In genomic region chr20:44041001-44041400, GRCh38 we compare ENCODE assay signal across 26 cellular contexts.
DNase-seq lines count a peak whose midpoint lies in the region; ATAC-seq and TF ChIP-seq lines count a peak whose summit lies in the region.
"Had no signal": no experiment of that assay in that cellular context is flagged by ENCODE, and none has a peak within 500 bp of the region (broad histone marks: within the 10 kb centered on the region; RNA-seq: fewer than 3 reads in every experiment).

No MANE protein-coding gene starts in this region.

- whole genome bisulfite sequencing in IMR-90 (ENCODE audit: extremely low coverage in 2 of 2, insufficient read length in 1 of 2), 2 experiments, result 88% methylated on average over 7 of the region's 8 CpGs; no CpG with 5 or more reads in 1 of the 2 experiments
- WGBS in spleen, 5 donors, result 79 to 83% (median 81%) methylated on average over 7 to 8 of the region's 8 CpGs
- WGBS in hepatocyte (ENCODE audit: low lambda C conversion rate, missing lambda C conversion rate), result 86% methylated on average over 8 of the region's 8 CpGs

- peaks cover 13 to 46% of the 10 kb centered on the region in 2 experiments for H3K79me1 ChIP-seq in IMR-90 (ENCODE audit: low read depth in 1 of 2, low read length in 2 of 2)

- TF ChIP-seq RAD21 in IMR-90 (IDR thresholded peaks at IDR 0.05; ENCODE audit: low read length), result no peak

- no peaks in the 10 kb centered on the region for H3K36me3 Mint-ChIP-seq in glutamatergic neuron (ENCODE audit: unreplicated experiment)
- H3K36me3 Mint-ChIP-seq: activated naive CD4-positive, alpha-beta T cell treated with anti-CD3 and anti-CD28 coated beads, Interleukin-2, amount 50 U/mL, for 72 hours; CD4-positive, CD25-positive, alpha-beta regulatory T cell; naive thymus-derived CD4-positive, alpha-beta T cell had no signal

- ATAC-seq in IMR-90 (ENCODE audit: low read depth) (no peak), omental fat pad (ENCODE audit: low FRiP score) (no peak)
- ATAC-seq: activated naive CD4-positive, alpha-beta T cell treated with anti-CD3 and anti-CD28 coated beads, Interleukin-2, amount 50 U/mL, for 72 hours; heart left ventricle; left colon; naive thymus-derived CD4-positive, alpha-beta T cell; T-helper 17 cell had no signal

- H3K9me2 ChIP-seq in hepatocyte (replicated peaks; ENCODE audit: insufficient read depth), result no peaks in the 10 kb centered on the region
- H3K9me2 ChIP-seq: SK-N-SH had no signal

- H3K4me3 ChIP-seq in GM12875 (ENCODE audit: low read depth, low read length) (no peak overlapping the region), IMR-90 (ENCODE audit: insufficient read depth, low read depth, low read length) (no peak overlapping the region), spleen (no peak overlapping the region), hepatocyte (no peak overlapping the region)
- H3K4me3 ChIP-seq: heart left ventricle, right lobe of liver, tibial nerve had no signal

- peak overlapping the region; percentile 3 for H2AK9ac ChIP-seq in IMR-90 (replicated peaks; ENCODE audit: low read depth, low read length, poor library complexity)

- H3K14ac ChIP-seq in IMR-90 (replicated peaks; ENCODE audit: low read depth, low read length), result no peak overlapping the region

- peaks cover 33% of the 10 kb centered on the region for H3K4me1 Mint-ChIP-seq in glutamatergic neuron (ENCODE audit: low read depth, unreplicated experiment)
- H3K4me1 Mint-ChIP-seq: H9 had no signal

- H3K27ac Mint-ChIP-seq in glutamatergic neuron (ENCODE audit: unreplicated experiment), result no peak overlapping the region
- H3K27ac Mint-ChIP-seq: activated naive CD4-positive, alpha-beta T cell treated with anti-CD3 and anti-CD28 coated beads, Interleukin-2, amount 50 U/mL, for 72 hours had no signal

- no peak overlapping the region for H2AFZ ChIP-seq in IMR-90 (replicated peaks; ENCODE audit: low read length, poor library complexity)
- H2AFZ ChIP-seq in hepatocyte, result no peak overlapping the region
- H2AFZ ChIP-seq: parathyroid adenoma had no signal

- no peak overlapping the region for H4K91ac ChIP-seq in IMR-90 (ENCODE audit: insufficient read depth, low read depth, low read length)

- POLR2A ChIA-PET in IMR-90 (lab: Charles Lee; ENCODE audit: unreplicated experiment), result no interaction called here

- H2BK5ac ChIP-seq in IMR-90 (ENCODE audit: low read depth, low read length, poor library complexity, severe bottlenecking), result no peak overlapping the region

- H4K5ac ChIP-seq in IMR-90 (ENCODE audit: low read depth, low read length), result no peak overlapping the region

- no peak overlapping the region for H2AK5ac ChIP-seq in IMR-90 (ENCODE audit: low read depth, low read length)

- no peak overlapping the region for H3K18ac ChIP-seq in IMR-90 (ENCODE audit: low read depth, low read length)

- no peak overlapping the region for H2BK20ac ChIP-seq in IMR-90 (ENCODE audit: low read depth, low read length)

- BruUV-seq in IMR-90 (replicated peaks; lab: Mats Ljungman, UMichigan), result no TSS peak

- no peak overlapping the region for H3K23ac ChIP-seq in IMR-90 (ENCODE audit: low read depth, low read length)

- no peaks in the 10 kb centered on the region for H3K79me2 ChIP-seq in hepatocyte
- H3K79me2 ChIP-seq: parathyroid adenoma had no signal

- H3K27me3 Mint-ChIP-seq in glutamatergic neuron (ENCODE audit: unreplicated experiment), result peaks cover 15% of the 10 kb centered on the region
- H3K27me3 Mint-ChIP-seq: CD4-positive, CD25-positive, alpha-beta regulatory T cell had no signal

- DNase-seq in IMR-90, result no peak
- DNase-seq in glutamatergic neuron, result no peak
- DNase-seq in spleen, result peak; percentile 40
- DNase-seq in hepatocyte (ENCODE audit: low spot score), result no peak
- no peak for DNase-seq in omental fat pad (ENCODE audit: low spot score)
- no peak for DNase-seq in HCEC 1CT
- DNase-seq: activated CD4-positive, alpha-beta T cell treated with anti-CD3 and anti-CD28 coated beads for 4 hours; anterior cingulate cortex; CD4-positive, CD25-positive, alpha-beta regulatory T cell; DMS 273 treated with DMSO at 0.1 percent for 48 hours; H9; left colon; naive thymus-derived CD4-positive, alpha-beta T cell; NCI-H1417; NCI-H2081; NCI-H226; right lobe of liver; RPMI8226; SK-N-SH; stimulated activated CD4-positive, alpha-beta T cell treated with anti-CD3 and anti-CD28 coated beads, Interleukin-15, amount 100 ng/mL, for 24 hours; T-helper 17 cell had no signal

- no peak for TF ChIP-seq POLR2A in IMR-90 (IDR thresholded peaks at IDR 0.05; ENCODE audit: low read depth, low read length)
- no peak for TF ChIP-seq POLR2A in spleen (IDR thresholded peaks at IDR 0.05)

- no peak overlapping the region for H3K4me3 Mint-ChIP-seq in glutamatergic neuron (ENCODE audit: unreplicated experiment)
- H3K4me3 Mint-ChIP-seq: CD4-positive, CD25-positive, alpha-beta regulatory T cell; H9; naive thymus-derived CD4-positive, alpha-beta T cell; T-helper 17 cell had no signal

- no peaks in the 10 kb centered on the region for H3K4me1 ChIP-seq in IMR-90 (ENCODE audit: control insufficient read depth, insufficient read depth, low read length)
- no peaks in the 10 kb centered on the region for H3K4me1 ChIP-seq in spleen
- H3K4me1 ChIP-seq in hepatocyte (ENCODE audit: insufficient read depth), result no peaks in the 10 kb centered on the region
- H3K4me1 ChIP-seq: parathyroid adenoma, right lobe of liver, tibial nerve had no signal

- no peak overlapping the region for H2BK120ac ChIP-seq in IMR-90 (ENCODE audit: low read depth, low read length)

- H3K9ac ChIP-seq in IMR-90 (ENCODE audit: low read depth, low read length), result no peak overlapping the region
- H3K9ac ChIP-seq: parathyroid adenoma, SK-N-SH had no signal

- no peak overlapping the region for H2BK15ac ChIP-seq in IMR-90 (ENCODE audit: low read depth, low read length)

- peaks cover 9% of the 10 kb centered on the region; the same call in 1 of the 2 replicates for H3K9me1 ChIP-seq in IMR-90 (ENCODE audit: insufficient read depth, low read length)

- H3K4ac ChIP-seq in IMR-90 (ENCODE audit: low read depth, low read length), result no peak overlapping the region

- TF ChIP-seq CTCF in GM12875 (IDR thresholded peaks at IDR 0.05; ENCODE audit: borderline replicate concordance, insufficient read depth, low read depth, low read length), result 0 out of 2 replicates have a peak, but pooled peaks have one; percentile 4
- TF ChIP-seq CTCF in IMR-90 (conservative IDR thresholded peaks at IDR 0.05; ENCODE audit: low read depth, low read length), result no peak
- TF ChIP-seq CTCF in glutamatergic neuron (IDR thresholded peaks at IDR 0.05; ENCODE audit: partially characterized antibody, unreplicated experiment), result peak; percentile 27
- no peak for TF ChIP-seq CTCF in spleen (IDR thresholded peaks at IDR 0.05 in 8 of 11, conservative IDR thresholded peaks at IDR 0.05 in 3 of 11)
- TF ChIP-seq CTCF in hepatocyte (IDR thresholded peaks at IDR 0.05; ENCODE audit: poor library complexity), result no peak
- no peak for TF ChIP-seq CTCF in omental fat pad (IDR thresholded peaks at IDR 0.05)

- in situ Hi-C loops in IMR-90 (cut with MboI; ENCODE audit: low sequenced_read_pairs), result no loop called here

- H4K20me1 ChIP-seq in IMR-90 (ENCODE audit: insufficient read depth, low read length), result peaks cover 9% of the 10 kb centered on the region; the same call in 1 of the 2 replicates
- H4K20me1 ChIP-seq in hepatocyte (ENCODE audit: insufficient read depth, poor library complexity, severe bottlenecking), result no peaks in the 10 kb centered on the region

- H3K56ac ChIP-seq in IMR-90 (ENCODE audit: extremely low read depth, insufficient read depth, low read length), result no peak overlapping the region

- H3K27me3 ChIP-seq in IMR-90 (ENCODE audit: control insufficient read depth, insufficient read depth, low read length) (no peaks in the 10 kb centered on the region), spleen (replicated peaks in 1 of 7) (peaks cover 0 to 53% (median 12%) of the 10 kb centered on the region in 7 donors), hepatocyte (no peaks in the 10 kb centered on the region)
- H3K27me3 ChIP-seq: right lobe of liver had no signal

- H3K4me2 ChIP-seq in IMR-90 (ENCODE audit: low read depth, low read length) (no peak overlapping the region), hepatocyte (no peak overlapping the region)
- H3K4me2 ChIP-seq: SK-N-SH had no signal

- H3K9me3 ChIP-seq in IMR-90 (ENCODE audit: control insufficient read depth, insufficient read depth, low read length), result no peaks in the 10 kb centered on the region
- no peaks in the 10 kb centered on the region for H3K9me3 ChIP-seq in spleen
- no peaks in the 10 kb centered on the region for H3K9me3 ChIP-seq in hepatocyte (ENCODE audit: low read depth)
- H3K9me3 ChIP-seq: heart left ventricle, right lobe of liver, SK-N-SH, tibial nerve had no signal

- CTCF ChIA-PET in IMR-90 (lab: Yijun Ruan, JAX), result no interaction called here

- peaks cover 22% of the 10 kb centered on the region for H3K9me3 Mint-ChIP-seq in glutamatergic neuron (ENCODE audit: unreplicated experiment)
- H3K9me3 Mint-ChIP-seq: activated naive CD4-positive, alpha-beta T cell treated with anti-CD3 and anti-CD28 coated beads, Interleukin-2, amount 50 U/mL, for 72 hours; H9 had no signal

- H3K27ac ChIP-seq in IMR-90 (ENCODE audit: insufficient read depth, low read length) (no peak overlapping the region), spleen (no peak overlapping the region), hepatocyte (no peak overlapping the region)
- H3K27ac ChIP-seq: heart left ventricle, parathyroid adenoma, right lobe of liver, tibial nerve had no signal

- no peak overlapping the region for H4K8ac ChIP-seq in IMR-90 (ENCODE audit: low read depth in 2 of 2, low read length in 2 of 2)

- intact Hi-C loops in IMR-90 (cut with micrococcal nuclease), result no loop called here
- intact Hi-C loops in spleen (cut with DNase I; ENCODE audit: low total_unique reads), result no loop called here

- H3K36me3 ChIP-seq in IMR-90 (ENCODE audit: control insufficient read depth, insufficient read depth, low read length) (peaks cover 2% of the 10 kb centered on the region; the same call in 1 of the 2 replicates), spleen (no peaks in the 10 kb centered on the region), hepatocyte (replicated peaks; ENCODE audit: insufficient read depth, low read depth) (no peaks in the 10 kb centered on the region)
- H3K36me3 ChIP-seq: heart left ventricle, right lobe of liver, tibial nerve had no signal

- dilution Hi-C loops in IMR-90 (cut with HindIII; ENCODE audit: low sequenced_read_pairs, unreplicated experiment), result no loop called here

TF ChIP-seq in IMR-90, 13 proteins besides CTCF, POLR2A, EP300 and RAD21 (continues in another document):
- TF ChIP-seq USF2 (IDR thresholded peaks at IDR 0.05; ENCODE audit: low read depth, low read length) (no peak), MAZ (IDR thresholded peaks at IDR 0.05; ENCODE audit: borderline replicate concordance, low read depth, low read length) (no peak), MAFK (IDR thresholded peaks at IDR 0.05; ENCODE audit: low read depth, low read length) (no peak), NFE2L2 (IDR thresholded peaks at IDR 0.05; ENCODE audit: low read depth, low read length) (no peak)

Comparison
In these comparisons a context has a peak if more than half of its experiments do, and no peak if none do; other contexts are left out.
1. CTCF ChIP-seq: peak in GM12875 (single experiment) and glutamatergic neuron (single experiment); none in IMR-90 (single experiment), spleen (0 of 11), hepatocyte (single experiment) and omental fat pad (0 of 3).